Comparison of ENCODE assay signal across 1 cellular context in the genomic region with DNA sequence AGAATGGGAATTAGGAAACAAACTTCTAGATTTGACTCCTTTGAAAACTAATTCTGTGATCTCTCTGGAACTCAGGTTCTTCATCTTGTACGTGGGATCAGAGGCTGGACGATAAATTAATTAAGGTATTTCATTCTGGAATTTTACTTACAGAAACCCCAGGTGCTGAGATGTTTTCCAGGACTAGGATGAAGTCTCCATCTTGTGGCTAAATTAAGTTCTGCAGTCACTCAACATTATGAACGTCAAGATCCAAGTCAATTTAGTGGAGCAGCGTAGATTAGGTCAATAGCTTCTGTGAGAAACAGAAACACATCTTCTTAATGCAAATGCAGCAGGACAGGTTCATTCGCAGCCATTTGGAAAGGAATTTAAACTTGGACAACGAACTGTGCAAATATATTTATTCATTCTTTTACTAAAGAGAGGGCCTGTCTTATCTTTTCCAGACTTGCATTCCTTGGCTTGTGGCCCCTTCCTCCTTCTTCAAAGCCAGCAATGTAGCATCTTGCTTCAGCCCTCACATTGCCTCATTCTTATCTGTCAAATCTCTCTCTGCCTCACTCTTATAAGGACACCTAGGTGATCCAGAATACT.
TF ChIP-seq lines count a peak whose summit lies in the region.

No MANE protein-coding gene starts in this region.

TF ChIP-seq in K562, 482 proteins besides CTCF, POLR2A, EP300 and RAD21 (continued from another document):
- 0 out of 2 replicates have a peak, but pooled peaks have one; percentile 36 for TF ChIP-seq PKNOX1 (IDR thresholded peaks at IDR 0.05)
